10 cellular contexts compared by ENCODE assay signal in the genomic region with DNA sequence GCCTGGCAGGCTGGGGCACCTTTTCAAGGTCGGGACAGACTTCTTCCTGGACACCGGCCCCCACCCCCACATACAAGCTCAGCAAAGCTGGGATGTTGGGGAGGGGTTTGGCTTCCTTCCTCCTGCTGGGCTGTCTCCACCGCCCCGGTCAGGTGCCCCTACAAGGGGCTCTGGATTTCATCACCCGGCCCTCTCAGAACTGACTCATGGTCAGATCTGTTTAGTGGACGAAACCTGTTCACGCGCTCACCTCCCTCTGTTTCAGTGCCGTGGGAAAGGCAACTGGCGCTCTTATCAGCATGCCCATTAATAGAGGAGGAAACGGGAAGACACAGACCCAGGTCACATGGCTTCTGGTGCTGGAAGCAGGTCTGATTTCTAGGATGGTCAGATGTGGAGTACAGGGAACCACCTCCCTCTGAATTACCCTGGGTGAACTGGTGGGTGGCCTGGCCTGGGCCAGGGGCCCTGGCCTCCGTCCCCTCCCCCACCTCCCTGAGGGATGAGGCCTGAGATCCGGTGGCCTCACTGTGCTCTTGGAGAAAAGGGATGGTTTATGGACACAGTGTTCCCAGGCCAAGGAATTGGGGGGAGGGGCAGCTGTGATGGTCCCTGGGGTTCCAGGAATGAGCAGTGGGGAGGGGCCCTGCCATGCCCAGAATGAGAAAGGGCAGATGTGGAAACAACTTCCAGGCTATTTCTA.
DNase-seq lines count a peak whose midpoint lies in the region; ATAC-seq lines count a peak whose summit lies in the region.
"Had no signal": no experiment of that assay in that cellular context is flagged by ENCODE, and none has a peak within 500 bp of the region (broad histone marks: within the 10 kb centered on the region; RNA-seq: fewer than 3 reads in every experiment).

No MANE protein-coding gene starts in this region.

- CTCF ChIA-PET in activated naive CD4-positive, alpha-beta T cell treated with anti-CD3 and anti-CD28 coated beads for 36 hours (lab: Charles Lee) = interaction anchor here (1.7 kb wide), 1 partner anchor 29 kb away, joined by 5 read pairs; no protein-coding TSS in a partner anchor

- H3K36me3 Mint-ChIP-seq in dendritic cell treated with granulocyte-macrophage colony-stimulating factor and Interleukin-4, amounts not matched to agents 40 ng/mL and 50 ng/mL, for 4 days (ENCODE audit: low read depth) = peaks cover 97% of the 10 kb centered on the region
- H3K36me3 Mint-ChIP-seq in activated naive CD4-positive, alpha-beta T cell treated with anti-CD3 and anti-CD28 coated beads for 36 hours (ENCODE audit: low read depth) = no peaks in the 10 kb centered on the region

- peak overlapping the region; percentile 13 for H3K27ac Mint-ChIP-seq in dendritic cell treated with granulocyte-macrophage colony-stimulating factor and Interleukin-4, amounts not matched to agents 40 ng/mL and 50 ng/mL, for 4 days
- H3K27ac Mint-ChIP-seq in activated naive CD4-positive, alpha-beta T cell treated with anti-CD3 and anti-CD28 coated beads for 36 hours = no peak overlapping the region
- H3K27ac Mint-ChIP-seq: activated CD8-positive, alpha-beta T cell treated with anti-CD3 and anti-CD28 coated beads, Interleukin-2, amount 10 ng/mL, durations not matched to agents 7 days and 5 days had no signal

- no peaks in the 10 kb centered on the region for H3K9me3 Mint-ChIP-seq in dendritic cell treated with granulocyte-macrophage colony-stimulating factor and Interleukin-4, amounts not matched to agents 40 ng/mL and 50 ng/mL, for 4 days
- H3K9me3 Mint-ChIP-seq in activated naive CD4-positive, alpha-beta T cell treated with anti-CD3 and anti-CD28 coated beads for 36 hours = no peaks in the 10 kb centered on the region

- H3K4me1 Mint-ChIP-seq in dendritic cell treated with granulocyte-macrophage colony-stimulating factor and Interleukin-4, amounts not matched to agents 40 ng/mL and 50 ng/mL, for 4 days (ENCODE audit: low read depth) = peaks cover 56% of the 10 kb centered on the region
- no peaks in the 10 kb centered on the region for H3K4me1 Mint-ChIP-seq in activated naive CD4-positive, alpha-beta T cell treated with anti-CD3 and anti-CD28 coated beads for 36 hours (ENCODE audit: low read depth)

- no peaks in the 10 kb centered on the region for H3K27me3 Mint-ChIP-seq in dendritic cell treated with granulocyte-macrophage colony-stimulating factor and Interleukin-4, amounts not matched to agents 40 ng/mL and 50 ng/mL, for 4 days
- no peaks in the 10 kb centered on the region for H3K27me3 Mint-ChIP-seq in activated naive CD4-positive, alpha-beta T cell treated with anti-CD3 and anti-CD28 coated beads for 36 hours (ENCODE audit: low read depth)

- no peak for ATAC-seq in HG02623 (IDR thresholded peaks at IDR 0.05; ENCODE audit: unreplicated experiment)
- ATAC-seq: activated CD8-positive, alpha-beta T cell treated with anti-CD3 and anti-CD28 coated beads, Interleukin-2, amount 10 ng/mL, durations not matched to agents 7 days and 5 days had no signal

- intact Hi-C loops in dendritic cell treated with granulocyte-macrophage colony-stimulating factor and Interleukin-4, amounts not matched to agents 40 ng/mL and 50 ng/mL, for 4 days (cut with micrococcal nuclease) = no loop called here
- intact Hi-C loops in activated naive CD4-positive, alpha-beta T cell treated with anti-CD3 and anti-CD28 coated beads for 36 hours (cut with micrococcal nuclease) = no loop called here

- DNase-seq in Daoy (ENCODE audit: low read depth) = peak; percentile 12
- DNase-seq in iris pigment epithelial cell (ENCODE audit: low read depth) = peak; percentile 79
- peak; percentile 39 for DNase-seq in pulmonary artery endothelial cell (ENCODE audit: low read depth, low spot score)
- DNase-seq in activated naive CD4-positive, alpha-beta T cell treated with anti-CD3 and anti-CD28 coated beads for 36 hours = no peak
- no peak for DNase-seq in NCI-H2171 (lab: John Stamatoyannopoulos, UW)
- no peak for DNase-seq in SKM-1 (lab: John Stamatoyannopoulos, UW; ENCODE audit: unreplicated experiment)
- DNase-seq: activated CD8-positive, alpha-beta T cell treated with anti-CD3 and anti-CD28 coated beads, Interleukin-2, amount 10 ng/mL, durations not matched to agents 7 days and 5 days; AML-193 had no signal

- no peak overlapping the region for H3K4me3 Mint-ChIP-seq in dendritic cell treated with granulocyte-macrophage colony-stimulating factor and Interleukin-4, amounts not matched to agents 40 ng/mL and 50 ng/mL, for 4 days
- H3K4me3 Mint-ChIP-seq in activated naive CD4-positive, alpha-beta T cell treated with anti-CD3 and anti-CD28 coated beads for 36 hours = no peak overlapping the region
- H3K4me3 Mint-ChIP-seq: activated CD8-positive, alpha-beta T cell treated with anti-CD3 and anti-CD28 coated beads, Interleukin-2, amount 10 ng/mL, durations not matched to agents 7 days and 5 days had no signal

Comparison
In these comparisons a context has a peak if more than half of its experiments do, and no peak if none do; other contexts are left out.
1. DNase-seq: peak in Daoy (single experiment), iris pigment epithelial cell (single experiment) and pulmonary artery endothelial cell (single experiment); none in activated naive CD4-positive, alpha-beta T cell treated with anti-CD3 and anti-CD28 coated beads for 36 hours (single experiment), NCI-H2171 (single experiment) and SKM-1 (single experiment).